18 cellular contexts compared by ENCODE assay signal in the genomic region with DNA sequence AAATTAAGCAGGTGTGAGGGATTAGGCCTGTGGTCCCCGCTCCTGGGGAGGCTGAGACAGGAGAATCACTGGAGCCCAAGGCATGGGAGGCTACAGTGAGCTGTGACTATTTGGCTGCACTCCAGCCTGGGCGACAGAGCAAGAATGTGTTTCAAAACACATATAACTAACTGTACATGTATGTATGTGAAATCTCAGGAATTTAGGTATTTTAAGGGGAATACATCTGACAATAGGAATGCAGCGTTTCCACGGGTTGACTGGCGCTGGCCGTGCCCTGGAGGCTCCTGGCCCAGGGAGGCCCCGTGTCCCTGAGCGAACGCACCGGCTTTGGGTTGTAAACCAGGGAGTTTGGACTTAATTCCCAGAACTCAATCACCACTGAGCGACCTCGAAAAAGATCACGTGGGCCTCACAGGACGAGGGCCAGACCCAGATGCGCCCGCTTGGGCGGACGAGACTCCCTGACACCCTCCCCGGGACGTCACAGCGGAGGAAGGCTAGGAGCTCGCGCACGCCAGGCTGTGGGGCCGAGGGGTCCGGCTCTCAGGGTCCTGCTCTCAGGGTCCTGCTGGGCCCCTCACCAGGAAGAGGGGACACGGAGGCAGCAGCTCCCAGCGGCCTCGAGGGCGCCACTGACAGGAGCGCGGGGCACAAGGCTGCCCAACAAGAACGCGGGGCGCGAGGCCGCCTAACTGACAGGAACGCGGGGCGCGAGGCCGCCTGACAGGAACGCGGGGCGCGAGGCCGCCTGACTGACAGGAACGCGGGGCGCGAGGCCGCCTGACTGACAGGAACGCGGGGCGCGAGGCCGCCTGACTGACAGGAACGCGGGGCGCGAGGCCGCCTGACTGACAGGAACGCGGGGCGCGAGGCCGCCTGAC.
"Had no signal": no experiment of that assay in that cellular context is flagged by ENCODE, and none has a peak within 500 bp of the region (broad histone marks: within the 10 kb centered on the region; RNA-seq: fewer than 3 reads in every experiment).

No MANE protein-coding gene starts in this region.

- H3K4me3 ChIP-seq: colonic mucosa, psoas muscle, right lobe of liver, suprapubic skin, tibial artery had no signal

- H3K9me3 Mint-ChIP-seq: neural crest cell; stimulated activated effector memory CD8-positive, alpha-beta T cell treated with anti-CD3 and anti-CD28 coated beads, Interleukin-12 subunit alpha, Interleukin-12 subunit beta, amount 100 ng/mL, for 72 hours had no signal

- H3K9me3 ChIP-seq: colonic mucosa, psoas muscle, right lobe of liver, suprapubic skin, tibial artery had no signal

- H3K36me3 ChIP-seq: colonic mucosa, right lobe of liver, suprapubic skin, tibial artery had no signal

- DNase-seq: colonic mucosa; dermis blood vessel endothelial cell; foreskin melanocyte; hippocampal formation; kidney glomerular epithelial cell; naive B cell; nucleus accumbens; psoas muscle; retina; right lobe of liver; stimulated activated CD4-positive, alpha-beta T cell treated with anti-CD3 and anti-CD28 coated beads, Interleukin-4, amount 100 ng/mL, for 1 hour; stimulated activated CD8-positive, alpha-beta memory T cell treated with anti-CD3 and anti-CD28 coated beads, Interleukin-4, amount 100 ng/mL, for 48 hours; stimulated activated naive CD8-positive, alpha-beta T cell treated with anti-CD3 and anti-CD28 coated beads, Interleukin-15, Interleukin-2, amounts not matched to agents 100 U/mL and 50 U/mL, for 24 hours; tibial artery had no signal

- H3K36me3 Mint-ChIP-seq: naive B cell; stimulated activated effector memory CD8-positive, alpha-beta T cell treated with anti-CD3 and anti-CD28 coated beads, Interleukin-12 subunit alpha, Interleukin-12 subunit beta, amount 100 ng/mL, for 72 hours had no signal

- H3K9ac ChIP-seq: parathyroid adenoma had no signal

- H3K4me1 ChIP-seq: colonic mucosa, psoas muscle, right lobe of liver, tibial artery had no signal

- H3K27ac ChIP-seq: colonic mucosa, parathyroid adenoma, psoas muscle, right lobe of liver, suprapubic skin, tibial artery had no signal

- H3K4me3 Mint-ChIP-seq: naive B cell; neural crest cell; stimulated activated effector memory CD8-positive, alpha-beta T cell treated with anti-CD3 and anti-CD28 coated beads, Interleukin-12 subunit alpha, Interleukin-12 subunit beta, amount 100 ng/mL, for 72 hours had no signal

- ATAC-seq: psoas muscle; stimulated activated effector memory CD8-positive, alpha-beta T cell treated with anti-CD3 and anti-CD28 coated beads, Interleukin-12 subunit alpha, Interleukin-12 subunit beta, amount 100 ng/mL, for 72 hours; stimulated activated naive CD8-positive, alpha-beta T cell treated with anti-CD3 and anti-CD28 coated beads, Interleukin-15, Interleukin-2, amounts not matched to agents 100 U/mL and 50 U/mL, for 24 hours had no signal

- H3K27ac Mint-ChIP-seq: stimulated activated effector memory CD8-positive, alpha-beta T cell treated with anti-CD3 and anti-CD28 coated beads, Interleukin-12 subunit alpha, Interleukin-12 subunit beta, amount 100 ng/mL, for 72 hours had no signal

- H3K4me1 Mint-ChIP-seq: naive B cell; neural crest cell; stimulated activated effector memory CD8-positive, alpha-beta T cell treated with anti-CD3 and anti-CD28 coated beads, Interleukin-12 subunit alpha, Interleukin-12 subunit beta, amount 100 ng/mL, for 72 hours had no signal
